32 cellular contexts compared by ENCODE assay signal in genomic region chr3:132368962-132369361, GRCh38. TPM values are rescaled to one million over a fixed set of nuclear protein-coding genes. Genes with fewer than 3 reads are reported as not detected.
"Had no signal": no experiment of that assay in that cellular context is flagged by ENCODE, and none has a peak within 500 bp of the region (broad histone marks: within the 10 kb centered on the region; RNA-seq: fewer than 3 reads in every experiment).

No MANE protein-coding gene starts in this region.

- H3K36me3 Mint-ChIP-seq: activated naive CD4-positive, alpha-beta T cell treated with anti-CD3 and anti-CD28 coated beads, Interleukin-2, amount 50 U/mL, for 24 hours; natural killer cell; neural progenitor cell; stimulated activated memory B cell treated with anti-CD40 and anti-IgM and Interleukin-4, amounts not matched to agents 10 μg/mL and 1 μg/mL and 100 μg/mL, for 72 hours had no signal

- H3K9me3 ChIP-seq: adrenal gland, body of pancreas, colonic mucosa, gastrocnemius medialis, left lung, psoas muscle, sigmoid colon, suprapubic skin, tibial artery, upper lobe of right lung had no signal

- H3K36me3 ChIP-seq: adrenal gland, colonic mucosa, gastrocnemius medialis, neural progenitor cell, sigmoid colon, tibial artery, upper lobe of right lung had no signal

- ATAC-seq: body of pancreas; gastrocnemius medialis; left lung; natural killer cell; psoas muscle; stimulated activated memory B cell treated with anti-CD40 and anti-IgM and Interleukin-4, amounts not matched to agents 10 μg/mL and 1 μg/mL and 100 μg/mL, for 72 hours; upper lobe of right lung had no signal

- H3K79me2 ChIP-seq: parathyroid adenoma had no signal

- H3K9me3 Mint-ChIP-seq: activated naive CD4-positive, alpha-beta T cell treated with anti-CD3 and anti-CD28 coated beads, Interleukin-2, amount 50 U/mL, for 24 hours; natural killer cell; neural progenitor cell; stimulated activated memory B cell treated with anti-CD40 and anti-IgM and Interleukin-4, amounts not matched to agents 10 μg/mL and 1 μg/mL and 100 μg/mL, for 72 hours had no signal

- H3K4me2 ChIP-seq: neural progenitor cell had no signal

- H3K27ac ChIP-seq: adrenal gland, body of pancreas, cardiac muscle cell, colonic mucosa, gastrocnemius medialis, left lung, neural progenitor cell, parathyroid adenoma, psoas muscle, sigmoid colon, suprapubic skin, tibial artery, upper lobe of right lung had no signal

- H3K4me3 ChIP-seq: adrenal gland, body of pancreas, cardiac muscle cell, colonic mucosa, gastrocnemius medialis, left lung, lung, neural progenitor cell, psoas muscle, sigmoid colon, suprapubic skin, tibial artery, upper lobe of right lung had no signal

- H3K9ac ChIP-seq: neural progenitor cell, parathyroid adenoma had no signal

- H3K27me3 Mint-ChIP-seq: stimulated activated memory B cell treated with anti-CD40 and anti-IgM and Interleukin-4, amounts not matched to agents 10 μg/mL and 1 μg/mL and 100 μg/mL, for 72 hours had no signal

- H3K4me1 ChIP-seq: adrenal gland, body of pancreas, colonic mucosa, gastrocnemius medialis, left lung, neural progenitor cell, parathyroid adenoma, psoas muscle, sigmoid colon, suprapubic skin, tibial artery, upper lobe of right lung had no signal

- H2AFZ ChIP-seq: neural progenitor cell, parathyroid adenoma had no signal

- DNase-seq: activated CD4-positive, alpha-beta T cell treated with anti-CD3 and anti-CD28 coated beads for 4 hours; activated CD4-positive, alpha-beta T cell treated with anti-CD3 and anti-CD28 coated beads, Interleukin-2, amount 50 U/mL, for 48 hours; activated CD4-positive, CD25-positive, alpha-beta regulatory T cell; activated CD8-positive, alpha-beta memory T cell treated with anti-CD3 and anti-CD28 coated beads, Interleukin-2, amount 50 U/mL, for 48 hours; activated gamma-delta T cell treated with Interleukin-2 at 50 U/mL for 16 hours; adrenal gland; aorta; body of pancreas; cerebellar nuclear complex; colonic mucosa; effector memory CD4-positive, alpha-beta T cell; gastrocnemius medialis; glutamatergic neuron; left lung; mesendoderm; natural killer cell; occipital lobe; psoas muscle; sigmoid colon; small intestine; stimulated activated CD4-positive, alpha-beta T cell treated with anti-CD3 and anti-CD28 coated beads, Interleukin-4, amount 100 ng/mL, for 24 hours; tibial artery; upper lobe of right lung had no signal

- H3K4me3 Mint-ChIP-seq: activated naive CD4-positive, alpha-beta T cell treated with anti-CD3 and anti-CD28 coated beads, Interleukin-2, amount 50 U/mL, for 24 hours; natural killer cell; neural progenitor cell; stimulated activated memory B cell treated with anti-CD40 and anti-IgM and Interleukin-4, amounts not matched to agents 10 μg/mL and 1 μg/mL and 100 μg/mL, for 72 hours had no signal

- H3K27me3 ChIP-seq: adrenal gland, body of pancreas, cardiac muscle cell, colonic mucosa, gastrocnemius medialis, left lung, neural progenitor cell, sigmoid colon, suprapubic skin, tibial artery, upper lobe of right lung had no signal

- H3K27ac Mint-ChIP-seq: activated naive CD4-positive, alpha-beta T cell treated with anti-CD3 and anti-CD28 coated beads, Interleukin-2, amount 50 U/mL, for 24 hours; natural killer cell; neural progenitor cell; stimulated activated memory B cell treated with anti-CD40 and anti-IgM and Interleukin-4, amounts not matched to agents 10 μg/mL and 1 μg/mL and 100 μg/mL, for 72 hours had no signal

- H3K4me1 Mint-ChIP-seq: activated naive CD4-positive, alpha-beta T cell treated with anti-CD3 and anti-CD28 coated beads, Interleukin-2, amount 50 U/mL, for 24 hours; natural killer cell; neural progenitor cell; stimulated activated memory B cell treated with anti-CD40 and anti-IgM and Interleukin-4, amounts not matched to agents 10 μg/mL and 1 μg/mL and 100 μg/mL, for 72 hours had no signal

RNA-seq across cellular contexts. Expression of gene ACP3, which starts 51.8 kb away (rescaled TPM):
- total RNA-seq: dermis microvascular lymphatic vessel endothelial cell; T-helper 2 cell treated with Interferon-gamma antibody and Interleukin-4, amounts not matched to agents 100 ng/mL and 5 ng/mL, for 36 hours had no signal
